ENCODE assay signal across 8 cellular contexts in the genomic region with DNA sequence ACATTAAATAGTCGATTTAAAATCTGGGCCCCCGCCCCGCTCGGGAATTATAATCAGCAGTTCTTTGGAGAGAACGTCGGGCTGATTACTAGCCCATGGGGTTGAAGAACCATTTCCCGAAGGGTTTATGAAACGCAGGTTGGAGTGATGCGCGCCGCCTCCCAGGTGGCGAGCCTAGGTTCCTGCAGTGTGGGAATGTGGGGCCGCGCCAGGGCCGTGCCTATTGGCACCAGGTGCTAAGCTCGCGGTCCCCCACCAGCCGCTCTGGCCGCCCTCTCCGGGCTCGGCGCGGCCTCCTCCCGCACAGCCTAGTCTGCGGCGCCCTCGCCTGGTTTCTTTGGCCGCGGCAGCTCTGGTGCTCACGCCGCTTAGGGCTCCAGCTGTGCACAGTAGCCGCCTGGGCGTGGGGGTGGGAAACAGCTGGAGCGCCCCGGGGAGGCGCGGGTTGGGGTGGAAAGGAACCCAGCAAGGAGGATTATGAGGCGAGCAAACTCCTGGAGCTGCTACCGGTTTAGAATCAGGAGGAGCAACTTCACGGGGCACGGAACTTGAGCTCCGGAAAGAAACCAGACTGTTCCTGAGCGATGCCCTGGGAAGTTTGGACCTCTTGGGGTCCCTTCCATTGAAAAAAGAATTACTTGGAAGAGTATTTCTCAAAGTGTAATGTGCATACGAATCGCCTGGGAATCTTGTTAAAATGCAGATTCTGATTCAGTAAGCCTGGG. TPM values are rescaled to one million over a fixed set of nuclear protein-coding genes. Genes with fewer than 3 reads are reported as not detected.
DNase-seq lines count a peak whose midpoint lies in the region; ATAC-seq and TF ChIP-seq lines count a peak whose summit lies in the region.

No MANE protein-coding gene starts in this region.

- H3K27me3 Mint-ChIP-seq in activated CD4-positive, alpha-beta T cell treated with anti-CD3 and anti-CD28 coated beads, Interleukin-2, amount 10 ng/mL, durations not matched to agents 24 days and 14 days = peaks cover 88% of the 10 kb centered on the region

- peak overlapping the region; percentile 61 for H3K4me3 Mint-ChIP-seq in activated CD4-positive, alpha-beta T cell treated with anti-CD3 and anti-CD28 coated beads, Interleukin-2, amount 10 ng/mL, durations not matched to agents 24 days and 14 days

- DNase-seq in activated CD4-positive, alpha-beta T cell treated with anti-CD3 and anti-CD28 coated beads, Interleukin-2, amount 10 ng/mL, durations not matched to agents 24 days and 14 days = peak; percentile 84
- no peak for DNase-seq in activated CD4-positive, alpha-beta T cell treated with anti-CD3 and anti-CD28 coated beads, Interleukin-2, amount 50 U/mL, for 4 hours
- DNase-seq in HFF-Myc (ENCODE audit: extremely low read depth, low read depth) (no peak), LoVo (ENCODE audit: low spot score) (peak; percentile 83), SK-MEL-5 (ENCODE audit: low read depth, low spot score) (peak; percentile 61), choroid plexus epithelial cell (ENCODE audit: low read depth) (peak; percentile 68), left colon (peak; percentile 75 to 83)
- peak; percentile 34 to 71 for DNase-seq in stimulated activated CD4-positive, alpha-beta T cell treated with anti-CD3 and anti-CD28 coated beads, Interleukin-2, amount 100 ng/mL, for 24 hours

- peak; percentile 91 for ATAC-seq in left colon

- TF ChIP-seq CTCF in HFF-Myc (IDR thresholded peaks at IDR 0.05; ENCODE audit: low read depth, low read length, missing control alignments) = peak; percentile 68
- TF ChIP-seq CTCF in choroid plexus epithelial cell (conservative IDR thresholded peaks at IDR 0.05; ENCODE audit: low read depth, low read length) = peak; percentile 72

- H3K4me1 Mint-ChIP-seq in activated CD4-positive, alpha-beta T cell treated with anti-CD3 and anti-CD28 coated beads, Interleukin-2, amount 10 ng/mL, durations not matched to agents 24 days and 14 days = peaks cover 16% of the 10 kb centered on the region

- H3K36me3 Mint-ChIP-seq in activated CD4-positive, alpha-beta T cell treated with anti-CD3 and anti-CD28 coated beads, Interleukin-2, amount 10 ng/mL, durations not matched to agents 24 days and 14 days (ENCODE audit: low read depth) = no peaks in the 10 kb centered on the region

- no peaks in the 10 kb centered on the region for H3K9me3 Mint-ChIP-seq in activated CD4-positive, alpha-beta T cell treated with anti-CD3 and anti-CD28 coated beads, Interleukin-2, amount 10 ng/mL, durations not matched to agents 24 days and 14 days

- intact Hi-C loops in activated CD4-positive, alpha-beta T cell treated with anti-CD3 and anti-CD28 coated beads, Interleukin-2, amount 10 ng/mL, durations not matched to agents 24 days and 14 days (cut with micrococcal nuclease) = loop anchor here (1.0 to 10.0 kb wide), 5 partner anchors 9 to 1934 kb away; partner anchors contain the start of genes PDCD10, SERPINI1 and SLC7A14
- intact Hi-C loops in left colon (cut with DNase I, micrococcal nuclease) = loop anchor here in 1 of 2 donors (5.0 kb wide), 1 partner anchor 627 kb away; no protein-coding TSS in a partner anchor

- no peak overlapping the region; the same call in 1 of the 2 replicates for H3K4me3 ChIP-seq in HFF-Myc (replicated peaks; ENCODE audit: low read depth, low read length)
- H3K4me3 ChIP-seq in choroid plexus epithelial cell (ENCODE audit: low read depth, low read length) = peak overlapping the region; percentile 35

- H3K27ac Mint-ChIP-seq in activated CD4-positive, alpha-beta T cell treated with anti-CD3 and anti-CD28 coated beads, Interleukin-2, amount 10 ng/mL, durations not matched to agents 24 days and 14 days = peak overlapping the region; percentile 27

- in situ Hi-C loops in SK-MEL-5 (cut with HindIII; ENCODE audit: low pct_unique_long_range_greater_than_20kb, low sequenced_read_pairs) = no loop called here

RNA-seq across cellular contexts. Expression of gene MECOM, which starts 5.6 kb away (rescaled TPM):
- total RNA-seq in activated CD4-positive, alpha-beta T cell treated with anti-CD3 and anti-CD28 coated beads, Interleukin-2, amount 10 ng/mL, durations not matched to agents 24 days and 14 days = not detected in 2 replicates
- 0.13 and 0.51 TPM in 2 replicates for total RNA-seq in SK-MEL-5 (2014; rRNA removed; shearing (Covaris generic))
- 0.58 and 0.68 TPM in 2 replicates for polyA plus RNA-seq in SK-MEL-5 (2015; cell fraction: cytosol; rRNA removed)
- polyA plus RNA-seq in SK-MEL-5 (2015; cell fraction: nucleus; rRNA removed) = 0.93 and 1.9 TPM in 2 replicates
- 100 to 1,000 TPM in 1 of 2 donors, 10 to 100 TPM in 1; 73.2 to 140 TPM for total RNA-seq in left colon

Comparison
In these comparisons a context has a peak if more than half of its experiments do, and no peak if none do; other contexts are left out.
1. DNase-seq: peak in activated CD4-positive, alpha-beta T cell treated with anti-CD3 and anti-CD28 coated beads, Interleukin-2, amount 10 ng/mL, durations not matched to agents 24 days and 14 days (single experiment), LoVo (single experiment), SK-MEL-5 (single experiment), choroid plexus epithelial cell (single experiment), left colon (2 of 2) and stimulated activated CD4-positive, alpha-beta T cell treated with anti-CD3 and anti-CD28 coated beads, Interleukin-2, amount 100 ng/mL, for 24 hours (2 of 2); none in activated CD4-positive, alpha-beta T cell treated with anti-CD3 and anti-CD28 coated beads, Interleukin-2, amount 50 U/mL, for 4 hours (0 of 2) and HFF-Myc (single experiment).
2. RNA of gene MECOM, which starts 5.6 kb away (total RNA-seq): 73.2 to 140 TPM in left colon; 0.13 to 0.51 TPM in SK-MEL-5 and not detected in activated CD4-positive, alpha-beta T cell treated with anti-CD3 and anti-CD28 coated beads, Interleukin-2, amount 10 ng/mL, durations not matched to agents 24 days and 14 days; every median in the first group is over 10 times any median in the second.